In genomic region chr16:85579199-85579598, GRCh38 we compare ENCODE assay signal across 13 cellular contexts. TPM values are rescaled to one million over a fixed set of nuclear protein-coding genes. Genes with fewer than 3 reads are reported as not detected.
A peak's percentile ranks its signal among the peaks of the same experiment; 100 is the strongest.
DNase-seq lines count a peak whose midpoint lies in the region; ATAC-seq and TF ChIP-seq lines count a peak whose summit lies in the region.
"Had no signal": no experiment of that assay in that cellular context is flagged by ENCODE, and none has a peak within 500 bp of the region (broad histone marks: within the 10 kb centered on the region; RNA-seq: fewer than 3 reads in every experiment).

No MANE protein-coding gene starts in this region.

- H2BK15ac ChIP-seq in mesendoderm (replicated peaks; ENCODE audit: low read depth), result no peak overlapping the region

- H3K4me1 Mint-ChIP-seq in dendritic cell treated with granulocyte-macrophage colony-stimulating factor and Interleukin-4, amounts not matched to agents 40 ng/mL and 50 ng/mL, for 4 days (ENCODE audit: low read depth), result peaks cover 69% of the 10 kb centered on the region
- peaks cover 64% of the 10 kb centered on the region for H3K4me1 Mint-ChIP-seq in type B pancreatic cell (ENCODE audit: unreplicated experiment)

- H3K4ac ChIP-seq in mesendoderm (ENCODE audit: low read depth, low read length), result no peak overlapping the region

- H3K36me3 ChIP-seq in HUES64 (ENCODE audit: insufficient read depth, low read length), result no peaks in the 10 kb centered on the region
- H3K36me3 ChIP-seq in mesendoderm (ENCODE audit: control insufficient read depth, insufficient read depth, low read length), result no peaks in the 10 kb centered on the region
- H3K36me3 ChIP-seq: heart right ventricle had no signal

- H3K27ac Mint-ChIP-seq in dendritic cell treated with granulocyte-macrophage colony-stimulating factor and Interleukin-4, amounts not matched to agents 40 ng/mL and 50 ng/mL, for 4 days, result peak overlapping the region; percentile 25
- no peak overlapping the region for H3K27ac Mint-ChIP-seq in type B pancreatic cell
- H3K27ac Mint-ChIP-seq: activated CD4-positive, alpha-beta T cell treated with anti-CD3 and anti-CD28 coated beads for 36 hours; activated naive CD8-positive, alpha-beta T cell treated with anti-CD3 and anti-CD28 coated beads for 36 hours; T-helper 1 cell treated with Interleukin-12 subunit alpha and Interleukin-12 subunit beta and Interleukin-4 antibody, amounts not matched to agents 30 μg/mL and 1 μg/mL, for 36 hours had no signal

- no peaks in the 10 kb centered on the region for H3K9me3 Mint-ChIP-seq in dendritic cell treated with granulocyte-macrophage colony-stimulating factor and Interleukin-4, amounts not matched to agents 40 ng/mL and 50 ng/mL, for 4 days
- no peaks in the 10 kb centered on the region for H3K9me3 Mint-ChIP-seq in type B pancreatic cell
- H3K9me3 Mint-ChIP-seq: activated naive CD8-positive, alpha-beta T cell treated with anti-CD3 and anti-CD28 coated beads for 36 hours; T-helper 1 cell treated with Interleukin-12 subunit alpha and Interleukin-12 subunit beta and Interleukin-4 antibody, amounts not matched to agents 30 μg/mL and 1 μg/mL, for 36 hours had no signal

- H3K18ac ChIP-seq in mesendoderm (ENCODE audit: low read length), result peak overlapping the region; percentile 62

- H3K79me1 ChIP-seq in mesendoderm (ENCODE audit: low read length), result peaks cover 35% of the 10 kb centered on the region

- H3K23ac ChIP-seq in mesendoderm (ENCODE audit: low read length), result no peak overlapping the region

- H3K9ac ChIP-seq in HUES64 (ENCODE audit: low read depth, low read length), result peak overlapping the region; percentile 65
- peak overlapping the region; percentile 49 for H3K9ac ChIP-seq in mesendoderm (ENCODE audit: low read length)

- no peak overlapping the region for H3K4me2 ChIP-seq in mesendoderm (ENCODE audit: low read length)

- H3K4me3 Mint-ChIP-seq in dendritic cell treated with granulocyte-macrophage colony-stimulating factor and Interleukin-4, amounts not matched to agents 40 ng/mL and 50 ng/mL, for 4 days, result no peak overlapping the region
- peak overlapping the region; percentile 45 for H3K4me3 Mint-ChIP-seq in type B pancreatic cell
- H3K4me3 Mint-ChIP-seq: activated CD4-positive, alpha-beta T cell treated with anti-CD3 and anti-CD28 coated beads for 36 hours; activated naive CD8-positive, alpha-beta T cell treated with anti-CD3 and anti-CD28 coated beads for 36 hours; T-helper 1 cell treated with Interleukin-12 subunit alpha and Interleukin-12 subunit beta and Interleukin-4 antibody, amounts not matched to agents 30 μg/mL and 1 μg/mL, for 36 hours had no signal

- peaks cover 18% of the 10 kb centered on the region for H3K36me3 Mint-ChIP-seq in dendritic cell treated with granulocyte-macrophage colony-stimulating factor and Interleukin-4, amounts not matched to agents 40 ng/mL and 50 ng/mL, for 4 days (ENCODE audit: low read depth)
- H3K36me3 Mint-ChIP-seq in type B pancreatic cell, result peaks cover 4% of the 10 kb centered on the region

- peaks cover 34% of the 10 kb centered on the region for H3K79me2 ChIP-seq in mesendoderm (ENCODE audit: control insufficient read depth, insufficient read depth, low read length)

- H3K27me3 Mint-ChIP-seq in dendritic cell treated with granulocyte-macrophage colony-stimulating factor and Interleukin-4, amounts not matched to agents 40 ng/mL and 50 ng/mL, for 4 days, result no peaks in the 10 kb centered on the region
- peaks cover 5% of the 10 kb centered on the region for H3K27me3 Mint-ChIP-seq in type B pancreatic cell
- H3K27me3 Mint-ChIP-seq: activated CD4-positive, alpha-beta T cell treated with anti-CD3 and anti-CD28 coated beads for 36 hours; activated naive CD8-positive, alpha-beta T cell treated with anti-CD3 and anti-CD28 coated beads for 36 hours had no signal

- H4K8ac ChIP-seq in mesendoderm (ENCODE audit: low read depth, low read length), result no peak overlapping the region

- H2BK120ac ChIP-seq in mesendoderm (ENCODE audit: low read depth, low read length), result peak overlapping the region; percentile 23

- no peak for TF ChIP-seq CTCF in type B pancreatic cell (conservative IDR thresholded peaks at IDR 0.05)

- no peak overlapping the region for H4K5ac ChIP-seq in mesendoderm (ENCODE audit: low read length)

- peak overlapping the region; percentile 94 for H3K27ac ChIP-seq in HUES64 (ENCODE audit: low read depth, low read length)
- peak overlapping the region; percentile 38 for H3K27ac ChIP-seq in mesendoderm (ENCODE audit: low read depth, low read length)
- H3K27ac ChIP-seq: heart right ventricle had no signal

- H3K56ac ChIP-seq in mesendoderm (ENCODE audit: low read length), result peak overlapping the region; percentile 73

- peaks cover 83% of the 10 kb centered on the region for H3K4me1 ChIP-seq in HUES64 (ENCODE audit: insufficient read depth, low read length)
- H3K4me1 ChIP-seq in mesendoderm (ENCODE audit: control insufficient read depth, low read depth, low read length), result peaks cover 27% of the 10 kb centered on the region

- no peak overlapping the region for H2AK5ac ChIP-seq in mesendoderm (ENCODE audit: low read length)

- no peak for ATAC-seq in GM21526 (IDR thresholded peaks at IDR 0.05; ENCODE audit: low FRiP score, unreplicated experiment)
- ATAC-seq: activated CD4-positive, alpha-beta T cell treated with anti-CD3 and anti-CD28 coated beads for 36 hours; heart right ventricle had no signal

- no peaks in the 10 kb centered on the region for H3K9me3 ChIP-seq in HUES64 (ENCODE audit: insufficient read depth, low read depth, low read length)
- H3K9me3 ChIP-seq: heart right ventricle had no signal

- DNase-seq in mesendoderm (peak; percentile 75), type B pancreatic cell (ENCODE audit: extremely low spot score, unreplicated experiment) (no peak), DMS79 treated with DMSO at 0.1 percent for 48 hours (lab: John Stamatoyannopoulos, UW) (no peak), DMS53 (lab: John Stamatoyannopoulos, UW) (no peak)
- DNase-seq: activated CD4-positive, alpha-beta T cell treated with anti-CD3 and anti-CD28 coated beads for 36 hours; activated naive CD8-positive, alpha-beta T cell treated with anti-CD3 and anti-CD28 coated beads for 36 hours; heart right ventricle; NCI-H1694 treated with DMSO at 0.1 percent for 48 hours had no signal

- H3K27me3 ChIP-seq in HUES64 (ENCODE audit: insufficient read depth, low read length) (peaks cover 28% of the 10 kb centered on the region), mesendoderm (ENCODE audit: insufficient read depth, low read length, poor library complexity) (no peaks in the 10 kb centered on the region)
- H3K27me3 ChIP-seq: heart right ventricle had no signal

- WGBS in HUES64, result 3% methylated on average over 11 of the region's 12 CpGs
- WGBS in mesendoderm (ENCODE audit: extremely low coverage, insufficient coverage, low lambda C conversion rate), result no CpG with 5 or more reads among the region's 12 CpGs

- H2BK5ac ChIP-seq in mesendoderm (ENCODE audit: low read length), result no peak overlapping the region

- intact Hi-C loops in dendritic cell treated with granulocyte-macrophage colony-stimulating factor and Interleukin-4, amounts not matched to agents 40 ng/mL and 50 ng/mL, for 4 days (cut with micrococcal nuclease), result no loop called here

- H3K4me3 ChIP-seq in HUES64 (ENCODE audit: low read length), result peak overlapping the region; percentile 31
- no peak overlapping the region for H3K4me3 ChIP-seq in mesendoderm (ENCODE audit: low read length)
- H3K4me3 ChIP-seq: heart right ventricle, lung had no signal

RNA-seq across cellular contexts. Expression of gene GSE1, which starts 33.9 kb away (rescaled TPM):
- 33.4 TPM for polyA plus RNA-seq in HUES64 (2013, experiment 1 of 2)
- polyA plus RNA-seq in HUES64 (2013, experiment 2 of 2), result 32.2 TPM
- polyA plus RNA-seq in mesendoderm (2013, experiment 1 of 2), result 16.7 TPM
- 17.3 TPM for polyA plus RNA-seq in mesendoderm (2013, experiment 2 of 2)
- total RNA-seq in type B pancreatic cell (ENCODE audit: low replicate concordance), result 101 and 112 TPM in 2 replicates
